Comparison of ENCODE assay signal across 8 cellular contexts in the genomic region with DNA sequence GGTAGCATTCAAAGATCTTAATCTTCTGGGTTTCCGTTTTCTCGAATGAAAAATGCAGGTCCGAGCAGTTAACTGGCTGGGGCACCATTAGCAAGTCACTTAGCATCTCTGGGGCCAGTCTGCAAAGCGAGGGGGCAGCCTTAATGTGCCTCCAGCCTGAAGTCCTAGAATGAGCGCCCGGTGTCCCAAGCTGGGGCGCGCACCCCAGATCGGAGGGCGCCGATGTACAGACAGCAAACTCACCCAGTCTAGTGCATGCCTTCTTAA. TPM values are rescaled to one million over a fixed set of nuclear protein-coding genes. Genes with fewer than 3 reads are reported as not detected.
A peak's percentile ranks its signal among the peaks of the same experiment; 100 is the strongest.
DNase-seq lines count a peak whose midpoint lies in the region; ATAC-seq and TF ChIP-seq lines count a peak whose summit lies in the region.

PATL2 (minus strand) TSS at position 235 of the 267 bp plus-strand sequence. CDS start 34,833 bp downstream, outside the sequence.

- H3K4me2 ChIP-seq in mammary epithelial cell (ENCODE audit: insufficient read depth, low read depth, low read length) = peak within 1 kb of the TSS; percentile 89

- in situ Hi-C loops in mammary epithelial cell (cut with MboI; ENCODE audit: low sequenced_read_pairs in 2 of 2) = no loop called here

- TF ChIP-seq CTCF in mammary epithelial cell (conservative IDR thresholded peaks at IDR 0.05 in 1 of 2, IDR thresholded peaks at IDR 0.05 in 1 of 2; ENCODE audit: extremely low read depth in 1 of 2, insufficient read depth in 1 of 2, low read depth in 1 of 2, low read length in 2 of 2) (no peak), mucosa of descending colon (IDR thresholded peaks at IDR 0.05) (no peak)

- H3K79me2 ChIP-seq in mammary epithelial cell (ENCODE audit: insufficient read depth, low read length) = peaks cover 46% of the 10 kb centered on the region

- H3K4me1 ChIP-seq in mammary epithelial cell (ENCODE audit: insufficient read depth, low read length) (peaks cover 19% of the 10 kb centered on the region), mucosa of descending colon (ENCODE audit: low read depth) (peaks cover 38% of the 10 kb centered on the region)

- dilution Hi-C loops in mammary epithelial cell (cut with HindIII; ENCODE audit: low sequenced_read_pairs) = no loop called here

- H3K27ac ChIP-seq in mammary epithelial cell (ENCODE audit: insufficient read depth, low read depth, low read length) = peak within 1 kb of the TSS; percentile 80

- peaks cover 66% of the 10 kb centered on the region for H3K36me3 Mint-ChIP-seq in stimulated activated naive CD8-positive, alpha-beta T cell treated with anti-CD3 and anti-CD28 coated beads, Interleukin-15, Interleukin-2, amounts not matched to agents 100 ng/mL and 50 ng/mL, for 24 hours (ENCODE audit: low read depth)

- peak within 1 kb of the TSS; percentile 92 for H3K9ac ChIP-seq in mammary epithelial cell (ENCODE audit: insufficient read depth, low read length)

- no peaks in the 10 kb centered on the region for H3K27me3 Mint-ChIP-seq in stimulated activated naive CD8-positive, alpha-beta T cell treated with anti-CD3 and anti-CD28 coated beads, Interleukin-15, Interleukin-2, amounts not matched to agents 100 ng/mL and 50 ng/mL, for 24 hours

- no peak for ATAC-seq in stimulated activated naive CD8-positive, alpha-beta T cell treated with anti-CD3 and anti-CD28 coated beads, Interleukin-15, Interleukin-2, amounts not matched to agents 100 U/mL and 50 U/mL, for 24 hours
- no peak for ATAC-seq in mucosa of descending colon
- ATAC-seq in GM18873 (IDR thresholded peaks at IDR 0.05; ENCODE audit: low FRiP score, unreplicated experiment) = no peak
- no peak for ATAC-seq in GM19463 (IDR thresholded peaks at IDR 0.05; ENCODE audit: unreplicated experiment)

- DNase-seq in stimulated activated naive CD8-positive, alpha-beta T cell treated with anti-CD3 and anti-CD28 coated beads, Interleukin-15, Interleukin-2, amounts not matched to agents 100 U/mL and 50 U/mL, for 24 hours = no peak
- no peak for DNase-seq in mammary epithelial cell
- DNase-seq in mucosa of descending colon = no peak
- DNase-seq in activated effector memory CD4-positive, alpha-beta T cell treated with anti-CD3 and anti-CD28 coated beads, Interleukin-2, amount 50 U/mL, for 16 hours = no peak
- DNase-seq in NCI-H2196 (lab: John Stamatoyannopoulos, UW; ENCODE audit: unreplicated experiment) = no peak

- CTCF ChIA-PET in mammary epithelial cell (lab: Charles Lee; ENCODE audit: low non-redundant PET) = no interaction called here

- H3K9me3 ChIP-seq in mammary epithelial cell (replicated peaks; ENCODE audit: insufficient read depth, low read length) = no peaks in the 10 kb centered on the region
- no peaks in the 10 kb centered on the region for H3K9me3 ChIP-seq in mucosa of descending colon

- H3K4me1 Mint-ChIP-seq in stimulated activated naive CD8-positive, alpha-beta T cell treated with anti-CD3 and anti-CD28 coated beads, Interleukin-15, Interleukin-2, amounts not matched to agents 100 ng/mL and 50 ng/mL, for 24 hours (ENCODE audit: low read depth) = peaks cover 42% of the 10 kb centered on the region

- peak within 1 kb of the TSS; percentile 74 to 98 (median 78) for H3K4me3 ChIP-seq in mammary epithelial cell (replicated peaks in 1 of 3; ENCODE audit: insufficient read depth in 1 of 3, low read depth in 2 of 3, low read length in 3 of 3)
- peak within 1 kb of the TSS; percentile 98 for H3K4me3 ChIP-seq in mucosa of descending colon

- peak within 1 kb of the TSS; percentile 97 for H3K4me3 Mint-ChIP-seq in stimulated activated naive CD8-positive, alpha-beta T cell treated with anti-CD3 and anti-CD28 coated beads, Interleukin-15, Interleukin-2, amounts not matched to agents 100 ng/mL and 50 ng/mL, for 24 hours

- intact Hi-C loops in mammary epithelial cell (cut with micrococcal nuclease) (loop anchor here (1.0 kb wide), 1 partner anchor 18 kb away; no protein-coding TSS in a partner anchor), mucosa of descending colon (cut with DNase I, micrococcal nuclease) (no loop called here)

- H2AFZ ChIP-seq in mammary epithelial cell (ENCODE audit: low read depth, low read length) = peak within 1 kb of the TSS; percentile 93

- H3K36me3 ChIP-seq in mammary epithelial cell (ENCODE audit: insufficient read depth, low read length) (peaks cover 9% of the 10 kb centered on the region), mucosa of descending colon (ENCODE audit: low read depth) (peaks cover 7% of the 10 kb centered on the region)

- H4K20me1 ChIP-seq in mammary epithelial cell (ENCODE audit: insufficient read depth, low read length) = no peaks in the 10 kb centered on the region

- H3K27me3 ChIP-seq in mammary epithelial cell (ENCODE audit: insufficient read depth, low read length) = no peaks in the 10 kb centered on the region

- peak within 1 kb of the TSS; percentile 100 for H3K27ac Mint-ChIP-seq in stimulated activated naive CD8-positive, alpha-beta T cell treated with anti-CD3 and anti-CD28 coated beads, Interleukin-15, Interleukin-2, amounts not matched to agents 100 ng/mL and 50 ng/mL, for 24 hours

- H3K9me3 Mint-ChIP-seq in stimulated activated naive CD8-positive, alpha-beta T cell treated with anti-CD3 and anti-CD28 coated beads, Interleukin-15, Interleukin-2, amounts not matched to agents 100 ng/mL and 50 ng/mL, for 24 hours = no peaks in the 10 kb centered on the region

- BruUV-seq in mammary epithelial cell (replicated peaks; lab: Mats Ljungman, UMichigan) = no TSS peak

- 1% methylated on average over 11 of the region's 11 CpGs for WGBS in mammary epithelial cell (ENCODE audit: low coverage, missing lambda C conversion rate)

RNA-seq across cellular contexts. Expression of gene PATL2, which starts in this region (rescaled TPM):
- total RNA-seq in mammary epithelial cell (not detected), mucosa of descending colon (1 to 10 TPM; 3.9 to 6.4 (median 4.4) TPM)
- polyA plus RNA-seq in mammary epithelial cell = 0.12 TPM
- polyA minus RNA-seq in mammary epithelial cell = not detected

Comparison
In these comparisons a context has a peak if more than half of its experiments do, and no peak if none do; other contexts are left out.
1. RNA of gene PATL2 (total RNA-seq): 3.9 to 6.4 TPM in mucosa of descending colon; not detected in mammary epithelial cell; every median in the first group is over 4 times any median in the second.